In genomic region chr19:38663156-38663651, GRCh38 we compare ENCODE assay signal across 2 cellular contexts.
A peak's percentile ranks its signal among the peaks of the same experiment; 100 is the strongest.
TF ChIP-seq lines count a peak whose summit lies in the region.

No MANE protein-coding gene starts in this region.

TF ChIP-seq in A549, 52 proteins besides CTCF, POLR2A, EP300 and RAD21 (continued from another document):
- no peak for TF ChIP-seq ESRRA (IDR thresholded peaks at IDR 0.05; ENCODE audit: borderline replicate concordance, low read length)
- no peak for TF ChIP-seq GATA3 (IDR thresholded peaks at IDR 0.05; ENCODE audit: borderline replicate concordance)
- TF ChIP-seq MAFK (IDR thresholded peaks at IDR 0.05; ENCODE audit: partially characterized antibody) = no peak
- no peak for TF ChIP-seq ZSCAN20 (CRISPR knock-in tag; IDR thresholded peaks at IDR 0.05)
- 0 out of 2 replicates have a peak, but pooled peaks have one; percentile 17 for TF ChIP-seq HOXA7 (CRISPR knock-in tag; IDR thresholded peaks at IDR 0.05)
TF ChIP-seq in A549: peak in this region for 2.

TF ChIP-seq in WTC11, 78 proteins besides CTCF, POLR2A, EP300 and RAD21:
- TF ChIP-seq PRDM15 (CRISPR knock-in tag; IDR thresholded peaks at IDR 0.05) (peak; percentile 32; the same call in 1 of the 2 replicates), TEAD4 (CRISPR knock-in tag; IDR thresholded peaks at IDR 0.05) (no peak)
- TF ChIP-seq, protein P1, sequence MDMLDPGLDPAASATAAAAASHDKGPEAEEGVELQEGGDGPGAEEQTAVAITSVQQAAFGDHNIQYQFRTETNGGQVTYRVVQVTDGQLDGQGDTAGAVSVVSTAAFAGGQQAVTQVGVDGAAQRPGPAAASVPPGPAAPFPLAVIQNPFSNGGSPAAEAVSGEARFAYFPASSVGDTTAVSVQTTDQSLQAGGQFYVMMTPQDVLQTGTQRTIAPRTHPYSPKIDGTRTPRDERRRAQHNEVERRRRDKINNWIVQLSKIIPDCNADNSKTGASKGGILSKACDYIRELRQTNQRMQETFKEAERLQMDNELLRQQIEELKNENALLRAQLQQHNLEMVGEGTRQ (CRISPR knock-in tag; IDR thresholded peaks at IDR 0.05) = no peak
